14 cellular contexts compared by ENCODE assay signal in genomic region chr5:139884144-139884543, GRCh38.
"Had no signal": no experiment of that assay in that cellular context is flagged by ENCODE, and none has a peak within 500 bp of the region (broad histone marks: within the 10 kb centered on the region; RNA-seq: fewer than 3 reads in every experiment).

No MANE protein-coding gene starts in this region.

- H3K36me3 ChIP-seq: colonic mucosa, lower lobe of right lung had no signal

- H3K4me1 ChIP-seq: colonic mucosa had no signal

- H3K27me3 ChIP-seq: colonic mucosa had no signal

- DNase-seq: activated CD4-positive, alpha-beta T cell treated with anti-CD3 and anti-CD28 coated beads, Interleukin-2, amount 10 ng/mL, durations not matched to agents 7 days and 5 days; activated CD8-positive, alpha-beta T cell treated with anti-CD3 and anti-CD28 coated beads, Interleukin-2, amount 10 ng/mL, durations not matched to agents 7 days and 5 days; activated naive CD4-positive, alpha-beta T cell treated with Interleukin-2 at 50 U/mL for 16 hours; activated naive CD8-positive, alpha-beta T cell treated with anti-CD3 and anti-CD28 coated beads, Interleukin-2, amount 10 ng/mL, durations not matched to agents 7 days and 5 days; activated T-cell treated with anti-CD3 and anti-CD28 coated beads, Interleukin-2, amount 50 U/mL, for 24 hours; central memory CD4-positive, alpha-beta T cell; colonic mucosa; erythroblast; lower lobe of right lung; stimulated activated CD4-positive, alpha-beta T cell treated with anti-CD3 and anti-CD28 coated beads, Interleukin-4, amount 100 ng/mL, for 1 hour; stimulated activated naive CD8-positive, alpha-beta T cell treated with anti-CD3 and anti-CD28 coated beads, Interleukin-15, amount 100 ng/mL, for 72 hours; trophoblast cell had no signal

- H3K9me3 ChIP-seq: colonic mucosa, lower lobe of right lung had no signal

- H3K27ac ChIP-seq: colonic mucosa, lower lobe of right lung had no signal

- H3K4me3 ChIP-seq: colonic mucosa, lower lobe of right lung, skin epidermis had no signal

- ATAC-seq: activated CD8-positive, alpha-beta T cell treated with anti-CD3 and anti-CD28 coated beads, Interleukin-2, amount 10 ng/mL, durations not matched to agents 7 days and 5 days; lower lobe of right lung; natural killer cell treated with Interleukin-12 subunit alpha and Interleukin-12 subunit beta and Interleukin-15 and Interleukin-18, amount 100 ng/mL, for 72 hours; stimulated activated naive CD8-positive, alpha-beta T cell treated with anti-CD3 and anti-CD28 coated beads, Interleukin-15, amount 100 ng/mL, for 72 hours had no signal
